Comparison of ENCODE assay signal across 1 cellular context in the genomic region with DNA sequence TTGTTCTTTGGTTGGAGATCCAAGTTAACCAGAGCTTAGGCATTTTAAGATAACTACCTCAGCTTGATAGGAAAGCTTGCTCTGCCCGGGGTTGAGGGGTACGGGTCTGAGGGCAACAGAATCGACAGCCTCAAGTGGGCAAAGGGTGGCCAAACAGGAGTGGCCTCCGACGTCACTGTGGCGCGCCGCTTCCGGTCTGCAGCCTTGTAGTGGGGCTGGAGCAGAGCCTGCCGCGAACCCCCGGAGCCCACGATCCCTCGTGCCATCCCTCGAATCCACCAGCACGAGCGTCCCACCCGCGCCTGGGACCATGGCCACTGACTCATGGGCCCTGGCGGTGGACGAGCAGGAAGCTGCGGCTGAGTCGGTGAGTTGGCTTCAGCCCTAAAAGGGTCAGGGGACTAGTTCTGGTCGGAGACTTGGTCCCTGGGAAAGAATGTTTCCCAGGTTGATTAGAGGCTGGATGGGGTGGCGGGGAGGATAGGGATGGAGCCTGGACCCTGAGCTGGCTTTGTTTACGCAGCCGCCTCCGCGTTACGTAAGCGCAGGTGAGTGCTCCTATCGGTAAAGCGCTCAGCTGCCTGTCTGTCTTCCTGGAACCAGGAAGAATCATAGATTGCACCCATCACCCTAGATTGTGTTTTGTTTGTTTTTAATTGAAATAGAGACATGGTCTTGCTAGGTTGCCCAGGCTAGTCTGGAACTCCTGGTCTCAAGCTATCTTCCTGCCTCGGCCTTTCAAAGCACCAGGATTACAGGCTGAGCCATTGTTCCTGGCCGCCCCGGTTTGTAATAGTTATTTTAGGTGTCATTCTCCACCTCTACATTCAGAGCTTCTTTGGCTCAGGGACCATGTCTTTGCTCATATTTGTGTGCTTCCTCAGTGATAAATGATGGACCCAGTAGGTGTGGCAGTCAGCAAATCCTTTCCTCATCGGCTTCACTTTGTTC.
TF ChIP-seq lines count a peak whose summit lies in the region.

A gene (plus strand): TSS at position 199 of the 951 bp plus-strand sequence. CDS start 112 bp downstream, at position 311.

TF ChIP-seq in HepG2, 621 proteins besides CTCF, POLR2A, EP300 and RAD21 (continued from another document and continues in another):
- TF ChIP-seq, protein P1, sequence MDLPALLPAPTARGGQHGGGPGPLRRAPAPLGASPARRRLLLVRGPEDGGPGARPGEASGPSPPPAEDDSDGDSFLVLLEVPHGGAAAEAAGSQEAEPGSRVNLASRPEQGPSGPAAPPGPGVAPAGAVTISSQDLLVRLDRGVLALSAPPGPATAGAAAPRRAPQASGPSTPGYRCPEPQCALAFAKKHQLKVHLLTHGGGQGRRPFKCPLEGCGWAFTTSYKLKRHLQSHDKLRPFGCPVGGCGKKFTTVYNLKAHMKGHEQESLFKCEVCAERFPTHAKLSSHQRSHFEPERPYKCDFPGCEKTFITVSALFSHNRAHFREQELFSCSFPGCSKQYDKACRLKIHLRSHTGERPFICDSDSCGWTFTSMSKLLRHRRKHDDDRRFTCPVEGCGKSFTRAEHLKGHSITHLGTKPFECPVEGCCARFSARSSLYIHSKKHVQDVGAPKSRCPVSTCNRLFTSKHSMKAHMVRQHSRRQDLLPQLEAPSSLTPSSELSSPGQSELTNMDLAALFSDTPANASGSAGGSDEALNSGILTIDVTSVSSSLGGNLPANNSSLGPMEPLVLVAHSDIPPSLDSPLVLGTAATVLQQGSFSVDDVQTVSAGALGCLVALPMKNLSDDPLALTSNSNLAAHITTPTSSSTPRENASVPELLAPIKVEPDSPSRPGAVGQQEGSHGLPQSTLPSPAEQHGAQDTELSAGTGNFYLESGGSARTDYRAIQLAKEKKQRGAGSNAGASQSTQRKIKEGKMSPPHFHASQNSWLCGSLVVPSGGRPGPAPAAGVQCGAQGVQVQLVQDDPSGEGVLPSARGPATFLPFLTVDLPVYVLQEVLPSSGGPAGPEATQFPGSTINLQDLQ (CRISPR knock-in tag; IDR thresholded peaks at IDR 0.05), result no peak
- TF ChIP-seq, protein P2, sequence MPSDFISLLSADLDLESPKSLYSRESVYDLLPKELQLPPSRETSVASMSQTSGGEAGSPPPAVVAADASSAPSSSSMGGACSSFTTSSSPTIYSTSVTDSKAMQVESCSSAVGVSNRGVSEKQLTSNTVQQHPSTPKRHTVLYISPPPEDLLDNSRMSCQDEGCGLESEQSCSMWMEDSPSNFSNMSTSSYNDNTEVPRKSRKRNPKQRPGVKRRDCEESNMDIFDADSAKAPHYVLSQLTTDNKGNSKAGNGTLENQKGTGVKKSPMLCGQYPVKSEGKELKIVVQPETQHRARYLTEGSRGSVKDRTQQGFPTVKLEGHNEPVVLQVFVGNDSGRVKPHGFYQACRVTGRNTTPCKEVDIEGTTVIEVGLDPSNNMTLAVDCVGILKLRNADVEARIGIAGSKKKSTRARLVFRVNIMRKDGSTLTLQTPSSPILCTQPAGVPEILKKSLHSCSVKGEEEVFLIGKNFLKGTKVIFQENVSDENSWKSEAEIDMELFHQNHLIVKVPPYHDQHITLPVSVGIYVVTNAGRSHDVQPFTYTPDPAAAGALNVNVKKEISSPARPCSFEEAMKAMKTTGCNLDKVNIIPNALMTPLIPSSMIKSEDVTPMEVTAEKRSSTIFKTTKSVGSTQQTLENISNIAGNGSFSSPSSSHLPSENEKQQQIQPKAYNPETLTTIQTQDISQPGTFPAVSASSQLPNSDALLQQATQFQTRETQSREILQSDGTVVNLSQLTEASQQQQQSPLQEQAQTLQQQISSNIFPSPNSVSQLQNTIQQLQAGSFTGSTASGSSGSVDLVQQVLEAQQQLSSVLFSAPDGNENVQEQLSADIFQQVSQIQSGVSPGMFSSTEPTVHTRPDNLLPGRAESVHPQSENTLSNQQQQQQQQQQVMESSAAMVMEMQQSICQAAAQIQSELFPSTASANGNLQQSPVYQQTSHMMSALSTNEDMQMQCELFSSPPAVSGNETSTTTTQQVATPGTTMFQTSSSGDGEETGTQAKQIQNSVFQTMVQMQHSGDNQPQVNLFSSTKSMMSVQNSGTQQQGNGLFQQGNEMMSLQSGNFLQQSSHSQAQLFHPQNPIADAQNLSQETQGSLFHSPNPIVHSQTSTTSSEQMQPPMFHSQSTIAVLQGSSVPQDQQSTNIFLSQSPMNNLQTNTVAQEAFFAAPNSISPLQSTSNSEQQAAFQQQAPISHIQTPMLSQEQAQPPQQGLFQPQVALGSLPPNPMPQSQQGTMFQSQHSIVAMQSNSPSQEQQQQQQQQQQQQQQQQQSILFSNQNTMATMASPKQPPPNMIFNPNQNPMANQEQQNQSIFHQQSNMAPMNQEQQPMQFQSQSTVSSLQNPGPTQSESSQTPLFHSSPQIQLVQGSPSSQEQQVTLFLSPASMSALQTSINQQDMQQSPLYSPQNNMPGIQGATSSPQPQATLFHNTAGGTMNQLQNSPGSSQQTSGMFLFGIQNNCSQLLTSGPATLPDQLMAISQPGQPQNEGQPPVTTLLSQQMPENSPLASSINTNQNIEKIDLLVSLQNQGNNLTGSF (CRISPR knock-in tag; IDR thresholded peaks at IDR 0.05), result no peak
- TF ChIP-seq ZNF747 (CRISPR knock-in tag; IDR thresholded peaks at IDR 0.05; ENCODE audit: borderline replicate concordance), result peak; percentile 99
- peak; percentile 83 for TF ChIP-seq MEF2D (CRISPR knock-in tag; IDR thresholded peaks at IDR 0.05)
- TF ChIP-seq ZSCAN21 (CRISPR knock-in tag; IDR thresholded peaks at IDR 0.05; ENCODE audit: borderline replicate concordance), result peak; percentile 77
- peak; percentile 98; the same call in 1 of the 2 replicates for TF ChIP-seq NFKB2 (CRISPR knock-in tag; IDR thresholded peaks at IDR 0.05; ENCODE audit: borderline replicate concordance)
- peak; percentile 72; the same call in 1 of the 2 replicates for TF ChIP-seq GATA4 (IDR thresholded peaks at IDR 0.05; ENCODE audit: borderline replicate concordance, low read depth)
- peak; percentile 66; the same call in 1 of the 2 replicates for TF ChIP-seq FOXK2 (IDR thresholded peaks at IDR 0.05)
- TF ChIP-seq GPN1 (CRISPR knock-in tag; IDR thresholded peaks at IDR 0.05; ENCODE audit: borderline replicate concordance), result peak; percentile 92; the same call in 1 of the 2 replicates
- TF ChIP-seq ARNTL (CRISPR knock-in tag; IDR thresholded peaks at IDR 0.05), result peak; percentile 66
- peak; percentile 58; the same call in 1 of the 2 replicates for TF ChIP-seq HNF4G (IDR thresholded peaks at IDR 0.05; ENCODE audit: borderline replicate concordance, low read depth, low read length)
- peak; percentile 75; the same call in 1 of the 2 replicates for TF ChIP-seq HNF4G (CRISPR knock-in tag; IDR thresholded peaks at IDR 0.05; ENCODE audit: borderline replicate concordance, low read depth)
- TF ChIP-seq ZBTB38 (CRISPR knock-in tag; IDR thresholded peaks at IDR 0.05), result peak; percentile 83
- TF ChIP-seq, protein P3, sequence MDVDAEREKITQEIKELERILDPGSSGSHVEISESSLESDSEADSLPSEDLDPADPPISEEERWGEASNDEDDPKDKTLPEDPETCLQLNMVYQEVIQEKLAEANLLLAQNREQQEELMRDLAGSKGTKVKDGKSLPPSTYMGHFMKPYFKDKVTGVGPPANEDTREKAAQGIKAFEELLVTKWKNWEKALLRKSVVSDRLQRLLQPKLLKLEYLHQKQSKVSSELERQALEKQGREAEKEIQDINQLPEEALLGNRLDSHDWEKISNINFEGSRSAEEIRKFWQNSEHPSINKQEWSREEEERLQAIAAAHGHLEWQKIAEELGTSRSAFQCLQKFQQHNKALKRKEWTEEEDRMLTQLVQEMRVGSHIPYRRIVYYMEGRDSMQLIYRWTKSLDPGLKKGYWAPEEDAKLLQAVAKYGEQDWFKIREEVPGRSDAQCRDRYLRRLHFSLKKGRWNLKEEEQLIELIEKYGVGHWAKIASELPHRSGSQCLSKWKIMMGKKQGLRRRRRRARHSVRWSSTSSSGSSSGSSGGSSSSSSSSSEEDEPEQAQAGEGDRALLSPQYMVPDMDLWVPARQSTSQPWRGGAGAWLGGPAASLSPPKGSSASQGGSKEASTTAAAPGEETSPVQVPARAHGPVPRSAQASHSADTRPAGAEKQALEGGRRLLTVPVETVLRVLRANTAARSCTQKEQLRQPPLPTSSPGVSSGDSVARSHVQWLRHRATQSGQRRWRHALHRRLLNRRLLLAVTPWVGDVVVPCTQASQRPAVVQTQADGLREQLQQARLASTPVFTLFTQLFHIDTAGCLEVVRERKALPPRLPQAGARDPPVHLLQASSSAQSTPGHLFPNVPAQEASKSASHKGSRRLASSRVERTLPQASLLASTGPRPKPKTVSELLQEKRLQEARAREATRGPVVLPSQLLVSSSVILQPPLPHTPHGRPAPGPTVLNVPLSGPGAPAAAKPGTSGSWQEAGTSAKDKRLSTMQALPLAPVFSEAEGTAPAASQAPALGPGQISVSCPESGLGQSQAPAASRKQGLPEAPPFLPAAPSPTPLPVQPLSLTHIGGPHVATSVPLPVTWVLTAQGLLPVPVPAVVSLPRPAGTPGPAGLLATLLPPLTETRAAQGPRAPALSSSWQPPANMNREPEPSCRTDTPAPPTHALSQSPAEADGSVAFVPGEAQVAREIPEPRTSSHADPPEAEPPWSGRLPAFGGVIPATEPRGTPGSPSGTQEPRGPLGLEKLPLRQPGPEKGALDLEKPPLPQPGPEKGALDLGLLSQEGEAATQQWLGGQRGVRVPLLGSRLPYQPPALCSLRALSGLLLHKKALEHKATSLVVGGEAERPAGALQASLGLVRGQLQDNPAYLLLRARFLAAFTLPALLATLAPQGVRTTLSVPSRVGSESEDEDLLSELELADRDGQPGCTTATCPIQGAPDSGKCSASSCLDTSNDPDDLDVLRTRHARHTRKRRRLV (CRISPR knock-in tag; IDR thresholded peaks at IDR 0.05), result peak; percentile 97
- TF ChIP-seq JARID2 (CRISPR knock-in tag; IDR thresholded peaks at IDR 0.05; ENCODE audit: insufficient replicate concordance), result no peak
- peak; percentile 83; the same call in 1 of the 2 replicates for TF ChIP-seq ZNF20 (CRISPR knock-in tag; IDR thresholded peaks at IDR 0.05)
- TF ChIP-seq PHB2 (IDR thresholded peaks at IDR 0.05; ENCODE audit: partially characterized antibody), result no peak
- peak; percentile 96; the same call in 1 of the 2 replicates for TF ChIP-seq CAMTA2 (CRISPR knock-in tag; IDR thresholded peaks at IDR 0.05; ENCODE audit: borderline replicate concordance)
- TF ChIP-seq, protein P4, sequence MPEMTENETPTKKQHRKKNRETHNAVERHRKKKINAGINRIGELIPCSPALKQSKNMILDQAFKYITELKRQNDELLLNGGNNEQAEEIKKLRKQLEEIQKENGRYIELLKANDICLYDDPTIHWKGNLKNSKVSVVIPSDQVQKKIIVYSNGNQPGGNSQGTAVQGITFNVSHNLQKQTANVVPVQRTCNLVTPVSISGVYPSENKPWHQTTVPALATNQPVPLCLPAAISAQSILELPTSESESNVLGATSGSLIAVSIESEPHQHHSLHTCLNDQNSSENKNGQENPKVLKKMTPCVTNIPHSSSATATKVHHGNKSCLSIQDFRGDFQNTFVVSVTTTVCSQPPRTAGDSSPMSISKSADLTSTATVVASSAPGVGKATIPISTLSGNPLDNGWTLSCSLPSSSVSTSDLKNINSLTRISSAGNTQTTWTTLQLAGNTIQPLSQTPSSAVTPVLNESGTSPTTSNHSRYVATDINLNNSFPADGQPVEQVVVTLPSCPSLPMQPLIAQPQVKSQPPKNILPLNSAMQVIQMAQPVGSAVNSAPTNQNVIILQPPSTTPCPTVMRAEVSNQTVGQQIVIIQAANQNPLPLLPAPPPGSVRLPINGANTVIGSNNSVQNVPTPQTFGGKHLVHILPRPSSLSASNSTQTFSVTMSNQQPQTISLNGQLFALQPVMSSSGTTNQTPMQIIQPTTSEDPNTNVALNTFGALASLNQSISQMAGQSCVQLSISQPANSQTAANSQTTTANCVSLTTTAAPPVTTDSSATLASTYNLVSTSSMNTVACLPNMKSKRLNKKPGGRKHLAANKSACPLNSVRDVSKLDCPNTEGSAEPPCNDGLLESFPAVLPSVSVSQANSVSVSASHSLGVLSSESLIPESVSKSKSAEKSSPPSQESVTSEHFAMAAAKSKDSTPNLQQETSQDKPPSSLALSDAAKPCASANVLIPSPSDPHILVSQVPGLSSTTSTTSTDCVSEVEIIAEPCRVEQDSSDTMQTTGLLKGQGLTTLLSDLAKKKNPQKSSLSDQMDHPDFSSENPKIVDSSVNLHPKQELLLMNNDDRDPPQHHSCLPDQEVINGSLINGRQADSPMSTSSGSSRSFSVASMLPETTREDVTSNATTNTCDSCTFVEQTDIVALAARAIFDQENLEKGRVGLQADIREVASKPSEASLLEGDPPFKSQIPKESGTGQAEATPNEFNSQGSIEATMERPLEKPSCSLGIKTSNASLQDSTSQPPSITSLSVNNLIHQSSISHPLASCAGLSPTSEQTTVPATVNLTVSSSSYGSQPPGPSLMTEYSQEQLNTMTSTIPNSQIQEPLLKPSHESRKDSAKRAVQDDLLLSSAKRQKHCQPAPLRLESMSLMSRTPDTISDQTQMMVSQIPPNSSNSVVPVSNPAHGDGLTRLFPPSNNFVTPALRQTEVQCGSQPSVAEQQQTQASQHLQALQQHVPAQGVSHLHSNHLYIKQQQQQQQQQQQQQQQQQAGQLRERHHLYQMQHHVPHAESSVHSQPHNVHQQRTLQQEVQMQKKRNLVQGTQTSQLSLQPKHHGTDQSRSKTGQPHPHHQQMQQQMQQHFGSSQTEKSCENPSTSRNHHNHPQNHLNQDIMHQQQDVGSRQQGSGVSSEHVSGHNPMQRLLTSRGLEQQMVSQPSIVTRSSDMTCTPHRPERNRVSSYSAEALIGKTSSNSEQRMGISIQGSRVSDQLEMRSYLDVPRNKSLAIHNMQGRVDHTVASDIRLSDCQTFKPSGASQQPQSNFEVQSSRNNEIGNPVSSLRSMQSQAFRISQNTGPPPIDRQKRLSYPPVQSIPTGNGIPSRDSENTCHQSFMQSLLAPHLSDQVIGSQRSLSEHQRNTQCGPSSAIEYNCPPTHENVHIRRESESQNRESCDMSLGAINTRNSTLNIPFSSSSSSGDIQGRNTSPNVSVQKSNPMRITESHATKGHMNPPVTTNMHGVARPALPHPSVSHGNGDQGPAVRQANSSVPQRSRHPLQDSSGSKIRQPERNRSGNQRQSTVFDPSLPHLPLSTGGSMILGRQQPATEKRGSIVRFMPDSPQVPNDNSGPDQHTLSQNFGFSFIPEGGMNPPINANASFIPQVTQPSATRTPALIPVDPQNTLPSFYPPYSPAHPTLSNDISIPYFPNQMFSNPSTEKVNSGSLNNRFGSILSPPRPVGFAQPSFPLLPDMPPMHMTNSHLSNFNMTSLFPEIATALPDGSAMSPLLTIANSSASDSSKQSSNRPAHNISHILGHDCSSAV (CRISPR knock-in tag; IDR thresholded peaks at IDR 0.05; ENCODE audit: borderline replicate concordance), result no peak; the same call in 1 of the 2 replicates
- no peak for TF ChIP-seq SIX1 (CRISPR knock-in tag; IDR thresholded peaks at IDR 0.05; ENCODE audit: borderline replicate concordance)
- peak; percentile 98 for TF ChIP-seq HDAC1 (CRISPR knock-in tag; IDR thresholded peaks at IDR 0.05)
- TF ChIP-seq ZNF260 (CRISPR knock-in tag; IDR thresholded peaks at IDR 0.05; ENCODE audit: borderline replicate concordance, low read depth), result no peak
- TF ChIP-seq ZNF564 (CRISPR knock-in tag; IDR thresholded peaks at IDR 0.05), result peak; percentile 94
- peak; percentile 90; the same call in 1 of the 2 replicates for TF ChIP-seq ZNF879 (CRISPR knock-in tag; IDR thresholded peaks at IDR 0.05)
- peak; percentile 89 for TF ChIP-seq ZFP82 (CRISPR knock-in tag; IDR thresholded peaks at IDR 0.05; ENCODE audit: borderline replicate concordance)
- TF ChIP-seq ZNF775 (CRISPR knock-in tag; IDR thresholded peaks at IDR 0.05; ENCODE audit: borderline replicate concordance), result no peak
- TF ChIP-seq ZMYM3 (CRISPR knock-in tag; IDR thresholded peaks at IDR 0.05), result peak; percentile 48; the same call in 1 of the 2 replicates
- TF ChIP-seq ATF7-NPFF (CRISPR knock-in tag; IDR thresholded peaks at IDR 0.05; ENCODE audit: low read depth), result peak; percentile 95
- no peak for TF ChIP-seq SRSF4 (IDR thresholded peaks at IDR 0.05; ENCODE audit: low read depth, low read length, poor library complexity, severe bottlenecking)
- TF ChIP-seq ZBTB8A (CRISPR knock-in tag; IDR thresholded peaks at IDR 0.05; ENCODE audit: borderline replicate concordance, low read depth), result no peak
- TF ChIP-seq ZNF883 (CRISPR knock-in tag; IDR thresholded peaks at IDR 0.05; ENCODE audit: not compliant biosample characterization), result peak; percentile 95
- TF ChIP-seq SYNCRIP (IDR thresholded peaks at IDR 0.05; ENCODE audit: insufficient read depth, low read depth, low read length), result no peak
